14 cellular contexts compared by ENCODE assay signal in the genomic region with DNA sequence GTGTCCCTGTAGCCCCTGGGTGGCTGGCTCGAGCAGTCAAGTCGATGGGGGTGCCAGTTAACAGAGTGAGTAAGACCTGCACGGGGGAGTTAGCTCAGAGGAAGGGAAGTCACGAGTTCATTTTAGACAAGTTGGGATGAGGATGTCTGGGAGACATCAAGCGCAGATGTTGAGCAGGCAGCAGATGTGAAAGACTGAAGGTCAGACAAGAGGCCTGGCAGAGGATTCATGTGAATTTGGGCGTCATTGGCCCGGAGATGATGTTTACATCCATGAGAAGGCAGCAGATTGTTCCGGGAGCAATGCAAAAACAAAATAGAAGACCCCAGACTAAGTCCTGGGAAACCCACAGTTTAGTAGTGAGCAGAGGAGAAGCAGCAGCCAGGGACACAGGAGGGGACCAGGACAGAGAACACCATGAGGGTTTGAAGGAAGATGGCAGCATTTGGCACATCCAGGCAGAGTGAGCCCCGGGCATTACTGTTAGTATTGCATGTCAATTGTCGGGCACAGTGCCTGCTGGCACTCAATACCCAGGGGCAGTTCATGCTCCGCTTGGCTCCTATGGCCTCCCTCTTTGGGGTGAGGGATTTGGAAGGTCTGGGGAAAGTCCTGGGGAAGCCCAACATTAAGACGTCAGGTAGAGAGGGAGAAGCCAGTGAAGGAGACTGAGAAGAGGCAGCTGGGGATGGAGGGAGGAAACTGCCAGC. TPM values are rescaled to one million over a fixed set of nuclear protein-coding genes. Genes with fewer than 3 reads are reported as not detected.
A peak's percentile ranks its signal among the peaks of the same experiment; 100 is the strongest.
DNase-seq lines count a peak whose midpoint lies in the region; ATAC-seq and TF ChIP-seq lines count a peak whose summit lies in the region.
"Had no signal": no experiment of that assay in that cellular context is flagged by ENCODE, and none has a peak within 500 bp of the region (broad histone marks: within the 10 kb centered on the region; RNA-seq: fewer than 3 reads in every experiment).

No MANE protein-coding gene starts in this region.

- intact Hi-C loops in spleen (cut with DNase I; ENCODE audit: low total_unique reads): no loop called here

- no peak overlapping the region for H3K4me2 ChIP-seq in parathyroid adenoma (ENCODE audit: low read length)

- H3K79me2 ChIP-seq in parathyroid adenoma: no peaks in the 10 kb centered on the region

- H3K27me3 ChIP-seq in adipocyte (replicated peaks; ENCODE audit: control insufficient read depth, insufficient read depth, low read length): no peaks in the 10 kb centered on the region
- no peaks in the 10 kb centered on the region for H3K27me3 ChIP-seq in parathyroid adenoma (ENCODE audit: control insufficient read depth, insufficient read depth, low read length)
- no peaks in the 10 kb centered on the region for H3K27me3 ChIP-seq in spleen (replicated peaks in 1 of 7)

- H3K9ac ChIP-seq in adipocyte (ENCODE audit: low read length) (peak overlapping the region; percentile 21), parathyroid adenoma (no peak overlapping the region)

- H3K4me3 ChIP-seq in adipocyte (ENCODE audit: low read length) (no peak overlapping the region), foreskin fibroblast (ENCODE audit: low read depth in 1 of 2, low read length in 2 of 2) (no peak overlapping the region), parathyroid adenoma (ENCODE audit: low read depth, low read length) (no peak overlapping the region), spleen (no peak overlapping the region)

- H3K27ac ChIP-seq in parathyroid adenoma (no peak overlapping the region), spleen (no peak overlapping the region)

- DNase-seq in AG08396 (ENCODE audit: low spot score): peak; percentile 65
- peak; percentile 60 for DNase-seq in adipocyte (ENCODE audit: low read depth)
- DNase-seq in foreskin fibroblast: peak; percentile 94 to 96
- DNase-seq in spleen: no peak
- DNase-seq: KBM-7; left cardiac atrium; NCI-H1436 treated with DMSO at 0.1 percent for 48 hours; NCI-H526 treated with DMSO at 0.1 percent for 48 hours; stimulated activated CD4-positive, alpha-beta T cell treated with anti-CD3 and anti-CD28 coated beads, Interleukin-15, amount 100 ng/mL, for 24 hours had no signal

- WGBS in spleen, 5 donors: 73 to 86% (median 75%) methylated on average over 12 of the region's 12 CpGs

- TF ChIP-seq CTCF in foreskin fibroblast (IDR thresholded peaks at IDR 0.05; ENCODE audit: low read depth, low read length) (no peak), parathyroid adenoma (IDR thresholded peaks at IDR 0.05) (no peak), spleen (IDR thresholded peaks at IDR 0.05 in 8 of 11, conservative IDR thresholded peaks at IDR 0.05 in 3 of 11) (no peak)

- peak overlapping the region; percentile 17 for H2AFZ ChIP-seq in parathyroid adenoma

- peaks cover 6% of the 10 kb centered on the region for H3K36me3 ChIP-seq in adipocyte (ENCODE audit: control insufficient read depth, insufficient read depth, low read length, severe bottlenecking)
- H3K36me3 ChIP-seq in parathyroid adenoma (ENCODE audit: control insufficient read depth, insufficient read depth, low read length): no peaks in the 10 kb centered on the region
- no peaks in the 10 kb centered on the region for H3K36me3 ChIP-seq in spleen

- no peaks in the 10 kb centered on the region for H3K9me3 ChIP-seq in adipocyte (ENCODE audit: control insufficient read depth, low read length)
- no peaks in the 10 kb centered on the region for H3K9me3 ChIP-seq in parathyroid adenoma (ENCODE audit: control insufficient read depth, low read length)
- H3K9me3 ChIP-seq in spleen: no peaks in the 10 kb centered on the region

- peaks cover 71% of the 10 kb centered on the region for H3K4me1 ChIP-seq in adipocyte (ENCODE audit: control insufficient read depth, insufficient read depth, low read length)
- peaks cover 13% of the 10 kb centered on the region for H3K4me1 ChIP-seq in parathyroid adenoma
- peaks cover 10 to 26% (median 20%) of the 10 kb centered on the region in 6 donors for H3K4me1 ChIP-seq in spleen

- TF ChIP-seq POLR2A in spleen (IDR thresholded peaks at IDR 0.05): no peak

- no peak for ATAC-seq in GM18511 (IDR thresholded peaks at IDR 0.05; ENCODE audit: unreplicated experiment)
- no peak for ATAC-seq in GM21737 (IDR thresholded peaks at IDR 0.05; ENCODE audit: unreplicated experiment)
- no peak for ATAC-seq in HG02623 (IDR thresholded peaks at IDR 0.05; ENCODE audit: unreplicated experiment)
- ATAC-seq: WTC11 had no signal

RNA-seq across cellular contexts. Expression of gene LTBP2, which starts 15.1 kb away (rescaled TPM):
- 10 to 100 TPM in 1 of 7 donors, 1 to 10 TPM in 6; 4.3 to 10.7 (median 6.3) TPM for total RNA-seq in spleen
- polyA plus RNA-seq in spleen: 1 to 10 TPM; 3.4 to 6.7 (median 4.2) TPM
